In the genomic region with DNA sequence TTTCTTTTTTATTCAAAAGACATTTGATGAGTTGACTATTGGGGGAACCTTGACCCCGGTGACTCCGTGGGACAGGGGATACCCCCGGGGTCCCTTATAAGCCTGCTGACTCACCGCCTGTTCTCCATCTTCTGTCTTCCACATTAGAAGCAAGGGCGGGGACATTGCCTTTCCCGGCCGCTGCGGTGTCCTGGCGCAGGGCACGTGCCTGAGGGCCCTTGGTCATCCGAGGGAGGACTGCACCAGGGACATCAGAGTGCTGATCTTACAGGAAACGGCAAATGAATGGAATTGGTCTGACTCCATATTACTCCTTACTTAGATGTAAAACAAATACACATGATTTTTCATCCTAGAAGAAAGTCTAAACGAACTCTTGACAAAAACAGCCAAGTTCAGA, we compare ENCODE assay signal across 18 cellular contexts.
DNase-seq lines count a peak whose midpoint lies in the region; ATAC-seq and TF ChIP-seq lines count a peak whose summit lies in the region.
"Had no signal": no experiment of that assay in that cellular context is flagged by ENCODE, and none has a peak within 500 bp of the region (broad histone marks: within the 10 kb centered on the region; RNA-seq: fewer than 3 reads in every experiment).

No MANE protein-coding gene starts in this region.

- H3K4me3 ChIP-seq in SK-N-SH (ENCODE audit: low read depth in 2 of 2, low read length in 1 of 2) (no peak overlapping the region), OCI-LY7 (ENCODE audit: low read depth, low read length, poor library complexity, severe bottlenecking) (no peak overlapping the region), hepatocyte (no peak overlapping the region), thymus (ENCODE audit: low read length) (no peak overlapping the region)

- 80% methylated on average over 13 of the region's 13 CpGs for WGBS in SK-N-SH (ENCODE audit: low lambda C conversion rate)
- 91% methylated on average over 13 of the region's 13 CpGs for WGBS in hepatocyte (ENCODE audit: low lambda C conversion rate, missing lambda C conversion rate)
- WGBS in thymus: 97% methylated on average over 13 of the region's 13 CpGs

- H4K20me1 ChIP-seq in SK-N-SH (ENCODE audit: insufficient read depth) (peaks cover 20% of the 10 kb centered on the region), OCI-LY7 (ENCODE audit: insufficient read depth, low read length) (no peaks in the 10 kb centered on the region), hepatocyte (ENCODE audit: insufficient read depth, poor library complexity, severe bottlenecking) (peaks cover 26% of the 10 kb centered on the region)

- H3K9ac ChIP-seq in SK-N-SH: no peak overlapping the region

- H3K9me2 ChIP-seq in SK-N-SH: no peaks in the 10 kb centered on the region
- no peaks in the 10 kb centered on the region for H3K9me2 ChIP-seq in OCI-LY7 (ENCODE audit: insufficient read depth, low read length)
- H3K9me2 ChIP-seq in hepatocyte (replicated peaks; ENCODE audit: insufficient read depth): no peaks in the 10 kb centered on the region

- H3F3A ChIP-seq in SK-N-SH (replicated peaks; ENCODE audit: insufficient read depth): peaks cover 5% of the 10 kb centered on the region

- no peaks in the 10 kb centered on the region for H3K27me3 ChIP-seq in SK-N-SH (ENCODE audit: insufficient read depth)
- H3K27me3 ChIP-seq in hepatocyte: no peaks in the 10 kb centered on the region
- no peaks in the 10 kb centered on the region for H3K27me3 ChIP-seq in thymus (ENCODE audit: control insufficient read depth, insufficient read depth)
- H3K27me3 ChIP-seq: BE2C had no signal

- intact Hi-C loops in OCI-LY7 (cut with micrococcal nuclease; ENCODE audit: unreplicated experiment): loop anchor here (5.0 kb wide), 1 partner anchor 300 kb away; no protein-coding TSS in a partner anchor

- CTCF ChIA-PET in SK-N-SH (lab: Yijun Ruan, JAX) (interaction anchor here (0.7 to 1.5 kb wide), 3 partner anchors 8 to 37 kb away, joined by 3 to 4 read pairs (median 3); no protein-coding TSS in a partner anchor), OCI-LY7 (lab: Charles Lee; ENCODE audit: unreplicated experiment) (interaction anchor here (0.8 kb wide), 1 partner anchor 129 kb away, joined by 3 read pairs; no protein-coding TSS in a partner anchor)

- DNase-seq in SK-N-SH (peak; percentile 73), OCI-LY7 (ENCODE audit: low spot score) (no peak), hepatocyte (ENCODE audit: low spot score) (no peak), DMS153 treated with DMSO at 0.1 percent for 48 hours (lab: John Stamatoyannopoulos, UW; ENCODE audit: unreplicated experiment) (no peak)
- DNase-seq: BE2C; CD8-positive, alpha-beta T cell; HCEC 1CT; NCI-H1436; NCI-H2029; NCI-H2171; NCI-H446; NCI-H69; NK-92 treated with Interleukin-12 subunit alpha and Interleukin-12 subunit beta, amount 100 ng/mL, for 24 hours had no signal

- H3K4me1 ChIP-seq in SK-N-SH (ENCODE audit: control insufficient read depth in 1 of 2, insufficient read depth in 2 of 2, low read depth in 1 of 2, low read length in 1 of 2) (peaks cover 13 to 29% of the 10 kb centered on the region in 2 experiments), OCI-LY7 (ENCODE audit: insufficient read depth, low read length, poor library complexity, severe bottlenecking) (peaks cover 96% of the 10 kb centered on the region), hepatocyte (ENCODE audit: insufficient read depth) (peaks cover 21% of the 10 kb centered on the region), thymus (ENCODE audit: control insufficient read depth, insufficient read depth, low read length) (peaks cover 66% of the 10 kb centered on the region)

- no peak for TF ChIP-seq EP300 in SK-N-SH (IDR thresholded peaks at IDR 0.05; ENCODE audit: borderline replicate concordance in 1 of 2, low read depth in 1 of 2, low read length in 1 of 2)

- no peak overlapping the region for H3K4me2 ChIP-seq in SK-N-SH
- peak overlapping the region; percentile 79 for H3K4me2 ChIP-seq in OCI-LY7 (ENCODE audit: low read length)
- H3K4me2 ChIP-seq in hepatocyte: no peak overlapping the region

- H3K79me2 ChIP-seq in SK-N-SH (ENCODE audit: insufficient read depth) (peaks cover 59% of the 10 kb centered on the region; the same call in 1 of the 2 replicates), OCI-LY7 (ENCODE audit: insufficient read depth, low read depth, low read length) (peaks cover 69% of the 10 kb centered on the region), hepatocyte (peaks cover 79% of the 10 kb centered on the region)

- ATAC-seq in SK-N-SH treated with all-trans-retinoic acid at 6 μM for 48 hours: no peak
- ATAC-seq in GM18909 (IDR thresholded peaks at IDR 0.05; ENCODE audit: poor library complexity, unreplicated experiment): no peak
- ATAC-seq in GM21360 (IDR thresholded peaks at IDR 0.05; ENCODE audit: unreplicated experiment): no peak
- ATAC-seq: CD8-positive, alpha-beta T cell had no signal

- no peak for TF ChIP-seq RAD21 in SK-N-SH (IDR thresholded peaks at IDR 0.05; ENCODE audit: low read length)

- H2AFZ ChIP-seq in SK-N-SH (ENCODE audit: low read depth): no peak overlapping the region
- H2AFZ ChIP-seq in OCI-LY7 (ENCODE audit: low read length): no peak overlapping the region
- no peak overlapping the region for H2AFZ ChIP-seq in hepatocyte

- no peaks in the 10 kb centered on the region for H3K9me3 ChIP-seq in SK-N-SH
- H3K9me3 ChIP-seq in OCI-LY7 (ENCODE audit: low read length): peaks cover 10% of the 10 kb centered on the region; the same call in 1 of the 2 replicates
- H3K9me3 ChIP-seq in hepatocyte (ENCODE audit: low read depth): no peaks in the 10 kb centered on the region
- no peaks in the 10 kb centered on the region for H3K9me3 ChIP-seq in thymus (ENCODE audit: control insufficient read depth)

- POLR2A ChIA-PET in SK-N-SH (lab: Yijun Ruan, JAX): no interaction called here
- POLR2A ChIA-PET in OCI-LY7 (lab: Charles Lee): interaction anchor here (0.6 to 1.4 kb wide), 4 partner anchors 48 to 166 kb away, joined by 3 to 8 read pairs (median 4); no protein-coding TSS in a partner anchor

- H3K36me3 ChIP-seq in SK-N-SH (replicated peaks in 1 of 2; ENCODE audit: control insufficient read depth in 1 of 2, insufficient read depth in 2 of 2, low read length in 1 of 2) (peaks cover 0 to 8% of the 10 kb centered on the region in 2 experiments), OCI-LY7 (ENCODE audit: insufficient read depth, low read length) (peaks cover 38% of the 10 kb centered on the region), hepatocyte (replicated peaks; ENCODE audit: insufficient read depth, low read depth) (no peaks in the 10 kb centered on the region), thymus (ENCODE audit: control insufficient read depth, insufficient read depth) (no peaks in the 10 kb centered on the region)
- H3K36me3 ChIP-seq: BE2C had no signal

- no peak for TF ChIP-seq CTCF in SK-N-SH (IDR thresholded peaks at IDR 0.05)
- no peak for TF ChIP-seq CTCF in OCI-LY7 (conservative IDR thresholded peaks at IDR 0.05; ENCODE audit: low read length)
- no peak for TF ChIP-seq CTCF in hepatocyte (IDR thresholded peaks at IDR 0.05; ENCODE audit: poor library complexity)

- peak overlapping the region in 1 of 2 experiments; percentile 8; a peak in 1 of 4 replicates for H3K27ac ChIP-seq in SK-N-SH (ENCODE audit: low read depth in 2 of 2, low read length in 1 of 2)
- H3K27ac ChIP-seq in OCI-LY7 (ENCODE audit: low read depth, low read length, poor library complexity, severe bottlenecking): peak overlapping the region; percentile 97
- peak overlapping the region; percentile 24 for H3K27ac ChIP-seq in hepatocyte
- H3K27ac ChIP-seq in thymus (ENCODE audit: low read depth): peak overlapping the region; percentile 42
- H3K27ac ChIP-seq: 22Rv1 had no signal

- BruUV-seq in OCI-LY7 (replicated peaks; lab: Mats Ljungman, UMichigan): no TSS peak

TF ChIP-seq in SK-N-SH, 30 proteins besides CTCF, POLR2A, EP300 and RAD21:
- TF ChIP-seq RCOR1 (IDR thresholded peaks at IDR 0.05; ENCODE audit: low read length) (0 out of 2 replicates have a peak, but pooled peaks have one; percentile 13), PBX3 (IDR thresholded peaks at IDR 0.05) (no peak)

TF ChIP-seq in SK-N-SH treated with all-trans-retinoic acid at 6 μM for 48 hours, 23 proteins besides CTCF, POLR2A, EP300 and RAD21:
- no peak for TF ChIP-seq ZC3H10 (CRISPR knock-in tag; IDR thresholded peaks at IDR 0.05)
- TF ChIP-seq ISL1 (CRISPR knock-in tag; IDR thresholded peaks at IDR 0.05): no peak
- TF ChIP-seq ZNF565 (CRISPR knock-in tag; conservative IDR thresholded peaks at IDR 0.05; ENCODE audit: low read depth): no peak
- TF ChIP-seq ZNF8 (CRISPR knock-in tag; IDR thresholded peaks at IDR 0.05): no peak
- no peak; the same call in 1 of the 2 replicates for TF ChIP-seq ZNF70 (CRISPR knock-in tag; IDR thresholded peaks at IDR 0.05)
- TF ChIP-seq BACH2 (CRISPR knock-in tag; IDR thresholded peaks at IDR 0.05; ENCODE audit: borderline replicate concordance): no peak
- no peak for TF ChIP-seq GLIS3 (CRISPR knock-in tag; IDR thresholded peaks at IDR 0.05)
- TF ChIP-seq ESRRG (CRISPR knock-in tag; IDR thresholded peaks at IDR 0.05): no peak
- no peak for TF ChIP-seq SNAI2 (CRISPR knock-in tag; IDR thresholded peaks at IDR 0.05)
- TF ChIP-seq, protein P1, sequence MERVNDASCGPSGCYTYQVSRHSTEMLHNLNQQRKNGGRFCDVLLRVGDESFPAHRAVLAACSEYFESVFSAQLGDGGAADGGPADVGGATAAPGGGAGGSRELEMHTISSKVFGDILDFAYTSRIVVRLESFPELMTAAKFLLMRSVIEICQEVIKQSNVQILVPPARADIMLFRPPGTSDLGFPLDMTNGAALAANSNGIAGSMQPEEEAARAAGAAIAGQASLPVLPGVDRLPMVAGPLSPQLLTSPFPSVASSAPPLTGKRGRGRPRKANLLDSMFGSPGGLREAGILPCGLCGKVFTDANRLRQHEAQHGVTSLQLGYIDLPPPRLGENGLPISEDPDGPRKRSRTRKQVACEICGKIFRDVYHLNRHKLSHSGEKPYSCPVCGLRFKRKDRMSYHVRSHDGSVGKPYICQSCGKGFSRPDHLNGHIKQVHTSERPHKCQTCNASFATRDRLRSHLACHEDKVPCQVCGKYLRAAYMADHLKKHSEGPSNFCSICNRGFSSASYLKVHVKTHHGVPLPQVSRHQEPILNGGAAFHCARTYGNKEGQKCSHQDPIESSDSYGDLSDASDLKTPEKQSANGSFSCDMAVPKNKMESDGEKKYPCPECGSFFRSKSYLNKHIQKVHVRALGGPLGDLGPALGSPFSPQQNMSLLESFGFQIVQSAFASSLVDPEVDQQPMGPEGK (CRISPR knock-in tag; IDR thresholded peaks at IDR 0.05; ENCODE audit: borderline replicate concordance): no peak
